In the genomic region with DNA sequence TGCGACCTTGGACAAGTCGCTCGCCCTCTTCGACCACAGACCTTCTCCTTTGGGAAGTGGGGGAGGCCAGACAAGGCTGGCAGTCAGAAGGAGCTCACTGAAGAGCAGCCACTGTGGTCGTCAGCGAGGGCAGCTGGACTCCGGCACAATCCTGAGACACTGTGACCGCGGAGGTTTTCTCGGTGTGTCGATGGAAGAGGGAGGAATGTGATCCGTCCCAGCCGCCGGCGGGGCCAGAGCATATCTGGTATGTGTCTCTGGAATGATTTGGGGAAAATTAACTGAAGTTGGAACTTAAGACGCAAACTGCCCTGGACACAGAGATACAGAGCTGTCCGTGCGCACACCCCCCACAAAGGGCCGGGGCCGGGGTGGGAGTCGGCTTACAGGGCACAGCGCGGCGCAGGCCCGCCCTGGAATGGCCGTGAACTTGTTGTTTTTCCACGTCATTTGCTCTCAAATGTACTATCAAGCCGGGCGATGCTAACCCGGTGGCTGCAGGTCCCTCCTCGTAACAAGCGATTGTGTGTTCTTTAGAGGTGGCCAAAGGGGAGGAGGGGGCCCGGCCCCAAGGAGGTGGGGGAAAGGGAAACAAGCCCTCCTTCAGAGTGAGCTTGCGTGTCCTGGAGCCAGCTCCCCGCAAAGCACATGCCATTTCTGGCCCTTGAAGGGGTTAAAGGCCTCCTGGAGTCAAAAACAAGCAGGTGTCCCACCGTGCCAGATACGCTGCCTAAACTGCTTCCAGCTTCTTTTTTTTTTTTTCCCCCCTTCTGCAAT, we compare ENCODE assay signal across 1 cellular context.
TF ChIP-seq lines count a peak whose summit lies in the region.

No MANE protein-coding gene starts in this region.

TF ChIP-seq in IMR-90, 13 proteins besides CTCF, POLR2A, EP300 and RAD21:
- TF ChIP-seq MXI1 (IDR thresholded peaks at IDR 0.05; ENCODE audit: borderline replicate concordance, low read depth, low read length), result no peak
- 0 out of 2 replicates have a peak, but pooled peaks have one; percentile 15 for TF ChIP-seq MAZ (IDR thresholded peaks at IDR 0.05; ENCODE audit: borderline replicate concordance, low read depth, low read length)
- 0 out of 2 replicates have a peak, but pooled peaks have one; percentile 39 for TF ChIP-seq BHLHE40 (IDR thresholded peaks at IDR 0.05; ENCODE audit: low read depth, low read length)
